Comparison of ENCODE assay signal across 2 cellular contexts in genomic region chr11:71387784-71388636, GRCh38.
TF ChIP-seq lines count a peak whose summit lies in the region.

No MANE protein-coding gene starts in this region.

TF ChIP-seq in A549, 52 proteins besides CTCF, POLR2A, EP300 and RAD21:
- TF ChIP-seq PBX3 (IDR thresholded peaks at IDR 0.05), result no peak
- TF ChIP-seq RCOR1 (IDR thresholded peaks at IDR 0.05; ENCODE audit: low read depth, low read length), result no peak
- peak; percentile 72 for TF ChIP-seq CBX2 (IDR thresholded peaks at IDR 0.05; ENCODE audit: borderline replicate concordance, low read depth)

TF ChIP-seq in GM12878, 131 proteins besides CTCF, POLR2A, EP300 and RAD21:
- TF ChIP-seq ESRRA (IDR thresholded peaks at IDR 0.05; ENCODE audit: low read length) (no peak), HDGF (IDR thresholded peaks at IDR 0.05) (no peak), BCL11A (IDR thresholded peaks at IDR 0.05; ENCODE audit: low read depth, low read length) (no peak), KDM1A (IDR thresholded peaks at IDR 0.05; ENCODE audit: borderline replicate concordance) (no peak), USF1 (IDR thresholded peaks at IDR 0.05; ENCODE audit: borderline replicate concordance, extremely low read length, insufficient read depth, low read depth, low read length) (no peak), YBX1 (IDR thresholded peaks at IDR 0.05) (no peak), SIN3A (IDR thresholded peaks at IDR 0.05; ENCODE audit: low read depth, low read length) (no peak), SKIL (IDR thresholded peaks at IDR 0.05; ENCODE audit: low read depth, poor library complexity, severe bottlenecking) (no peak), SREBF1 (IDR thresholded peaks at IDR 0.05; ENCODE audit: low read length) (no peak), EED (IDR thresholded peaks at IDR 0.05; ENCODE audit: low read depth) (peak; percentile 11), GATAD2B (conservative IDR thresholded peaks at IDR 0.05; ENCODE audit: low read depth) (no peak), PAX8 (IDR thresholded peaks at IDR 0.05) (no peak), ATF7 (IDR thresholded peaks at IDR 0.05; ENCODE audit: low read depth) (no peak), SUPT20H (IDR thresholded peaks at IDR 0.05; ENCODE audit: borderline replicate concordance, control insufficient read depth, low read depth, low read length) (no peak), ZBED1 (IDR thresholded peaks at IDR 0.05; ENCODE audit: borderline replicate concordance) (peak; percentile 69; the same call in 1 of the 2 replicates), RCOR1 (conservative IDR thresholded peaks at IDR 0.05; ENCODE audit: low read depth, low read length) (no peak), HDAC6 (IDR thresholded peaks at IDR 0.05; ENCODE audit: unreplicated experiment) (no peak), MEF2B (IDR thresholded peaks at IDR 0.05; ENCODE audit: partially characterized antibody, poor library complexity, severe bottlenecking) (no peak), TAF1 (IDR thresholded peaks at IDR 0.05; ENCODE audit: borderline replicate concordance, low read depth, low read length) (no peak), CEBPB (IDR thresholded peaks at IDR 0.05; ENCODE audit: borderline replicate concordance in 1 of 2, low read depth in 2 of 2, low read length in 2 of 2) (no peak), SMC3 (IDR thresholded peaks at IDR 0.05; ENCODE audit: borderline replicate concordance, low read length) (no peak), KAT2A (conservative IDR thresholded peaks at IDR 0.05; ENCODE audit: control insufficient read depth, low read depth, low read length) (no peak), SUZ12 (IDR thresholded peaks at IDR 0.05; ENCODE audit: unreplicated experiment) (no peak), CUX1 (IDR thresholded peaks at IDR 0.05; ENCODE audit: insufficient replicate concordance, low read depth, low read length) (no peak), IKZF2 (IDR thresholded peaks at IDR 0.05) (0 out of 4 replicates have a peak, but pooled peaks of 1 of the 2 experiments have one; percentile 29)
TF ChIP-seq in GM12878: peak in this region for 3.
